8 cellular contexts compared by ENCODE assay signal in genomic region chr2:98608962-98609604, GRCh38. TPM values are rescaled to one million over a fixed set of nuclear protein-coding genes. Genes with fewer than 3 reads are reported as not detected.
A peak's percentile ranks its signal among the peaks of the same experiment; 100 is the strongest.
DNase-seq lines count a peak whose midpoint lies in the region; ATAC-seq and TF ChIP-seq lines count a peak whose summit lies in the region.

No MANE protein-coding gene starts in this region.

- no peaks in the 10 kb centered on the region for H3K9me3 Mint-ChIP-seq in neural crest cell

- peak overlapping the region; percentile 91 for H3K27ac ChIP-seq in VCaP

- peaks cover 38% of the 10 kb centered on the region for H3K4me1 Mint-ChIP-seq in neural crest cell

- DNase-seq in ELR (ENCODE audit: low read depth) (peak; percentile 59), fibroblast of pulmonary artery (ENCODE audit: low read depth) (peak; percentile 52), neural crest cell (ENCODE audit: low read depth, low spot score) (no peak), Ammon's horn (ENCODE audit: low spot score) (no peak), NCI-H1694 treated with DMSO at 0.1 percent for 48 hours (lab: John Stamatoyannopoulos, UW) (no peak)
- no peak for DNase-seq in stimulated activated CD4-positive, alpha-beta T cell treated with anti-CD3 and anti-CD28 coated beads, Interleukin-2, amount 100 ng/mL, for 24 hours

- H3K4me3 ChIP-seq in fibroblast of pulmonary artery (replicated peaks; ENCODE audit: low read depth, low read length), result peak overlapping the region; percentile 79

- peak overlapping the region; percentile 73 for H3K27ac Mint-ChIP-seq in neural crest cell (ENCODE audit: unreplicated experiment)

- peak overlapping the region; percentile 88 for H3K4me3 Mint-ChIP-seq in neural crest cell

- H3K36me3 Mint-ChIP-seq in neural crest cell (ENCODE audit: low read depth), result peaks cover 10% of the 10 kb centered on the region

- no peaks in the 10 kb centered on the region for H3K27me3 Mint-ChIP-seq in neural crest cell (ENCODE audit: low read depth)

- peak; percentile 19 for ATAC-seq in HG02970 (IDR thresholded peaks at IDR 0.05; ENCODE audit: low FRiP score, unreplicated experiment)

- TF ChIP-seq CTCF in VCaP (conservative IDR thresholded peaks at IDR 0.05), result no peak
- no peak for TF ChIP-seq CTCF in fibroblast of pulmonary artery (IDR thresholded peaks at IDR 0.05; ENCODE audit: low read length, missing control alignments)
- TF ChIP-seq CTCF in neural crest cell (conservative IDR thresholded peaks at IDR 0.05), result no peak

RNA-seq across cellular contexts. Expression of gene UNC50, which starts 0.7 kb away (rescaled TPM):
- 44.0 and 48.3 TPM in 2 replicates for total RNA-seq in neural crest cell

RNA-seq across cellular contexts. Expression of gene COA5, which starts 0.8 kb away (rescaled TPM):
- total RNA-seq in neural crest cell, result 33.7 and 34.6 TPM in 2 replicates

Comparison
In these comparisons a context has a peak if more than half of its experiments do, and no peak if none do; other contexts are left out.
1. DNase-seq: peak in ELR (single experiment) and fibroblast of pulmonary artery (single experiment); none in neural crest cell (single experiment), Ammon's horn (single experiment), NCI-H1694 treated with DMSO at 0.1 percent for 48 hours (single experiment) and stimulated activated CD4-positive, alpha-beta T cell treated with anti-CD3 and anti-CD28 coated beads, Interleukin-2, amount 100 ng/mL, for 24 hours (0 of 2).